Comparison of ENCODE assay signal across 1 cellular context in the genomic region with DNA sequence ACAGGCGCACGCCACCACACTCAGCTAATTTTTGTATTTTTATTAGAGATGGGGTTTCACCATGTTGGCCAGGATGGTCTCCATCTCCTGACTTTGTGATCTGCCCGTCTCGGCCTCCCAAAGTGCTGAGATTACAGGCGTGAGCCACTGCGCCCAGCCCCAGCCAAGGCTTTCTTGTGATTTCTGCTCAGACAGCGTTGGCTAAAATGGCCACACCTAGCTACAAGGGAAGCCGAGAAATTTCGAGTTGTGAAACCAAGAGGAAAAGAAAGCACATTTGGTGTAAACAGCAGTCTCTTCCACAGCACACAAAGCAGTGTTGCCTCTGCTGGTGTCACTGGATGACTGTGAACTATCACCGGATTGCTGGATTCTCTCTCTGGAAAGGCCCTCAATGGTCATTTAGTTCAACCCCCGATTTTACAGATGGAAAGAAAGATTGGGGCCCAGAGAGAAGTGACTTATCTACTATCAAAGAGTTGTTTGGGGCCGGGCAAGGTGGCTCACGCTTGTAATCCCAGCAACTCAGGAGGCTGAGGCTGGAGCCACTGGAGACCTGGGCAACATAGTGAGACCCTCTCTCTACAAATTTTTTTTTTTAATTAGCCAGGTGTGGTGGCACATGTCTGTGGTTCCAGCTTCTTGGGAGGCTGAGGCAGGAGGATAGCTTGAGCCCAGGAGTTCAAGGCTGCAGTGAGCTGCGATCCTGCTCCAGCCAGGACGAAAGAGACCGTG.
TF ChIP-seq lines count a peak whose summit lies in the region.

No MANE protein-coding gene starts in this region.

TF ChIP-seq in GM23338, 12 proteins besides CTCF, POLR2A, EP300 and RAD21:
- TF ChIP-seq ZNF114 (CRISPR knock-in tag; IDR thresholded peaks at IDR 0.05) = no peak
